In the genomic region with DNA sequence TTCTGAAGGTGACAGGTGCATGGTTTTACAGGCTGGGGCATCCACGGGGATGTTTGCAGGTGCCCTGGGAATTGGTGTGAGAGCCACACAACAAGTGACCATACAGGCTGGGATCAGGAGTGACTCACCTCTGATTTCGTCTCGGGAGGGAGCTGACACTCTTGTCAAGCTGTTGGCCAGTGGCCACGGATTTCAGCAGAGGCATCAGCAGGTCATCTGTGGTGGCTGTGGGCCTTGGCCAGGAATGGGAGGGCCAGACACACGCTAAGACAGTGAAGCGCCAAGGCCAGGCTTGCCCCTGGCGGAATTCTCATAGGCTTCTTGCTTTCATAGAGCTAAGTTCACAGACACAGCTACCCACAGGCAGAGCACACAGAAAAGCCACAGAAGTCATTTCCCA, we compare ENCODE assay signal across 18 cellular contexts.
DNase-seq lines count a peak whose midpoint lies in the region; TF ChIP-seq lines count a peak whose summit lies in the region.
"Had no signal": no experiment of that assay in that cellular context is flagged by ENCODE, and none has a peak within 500 bp of the region (broad histone marks: within the 10 kb centered on the region; RNA-seq: fewer than 3 reads in every experiment).

No MANE protein-coding gene starts in this region.

- no peak for TF ChIP-seq CTCF in mammary epithelial cell (conservative IDR thresholded peaks at IDR 0.05 in 1 of 2, IDR thresholded peaks at IDR 0.05 in 1 of 2; ENCODE audit: extremely low read depth in 1 of 2, insufficient read depth in 1 of 2, low read depth in 1 of 2, low read length in 2 of 2)

- intact Hi-C loops in mammary epithelial cell (cut with micrococcal nuclease): no loop called here

- WGBS in mammary epithelial cell (ENCODE audit: low coverage, missing lambda C conversion rate): 31% methylated on average over 4 of the region's 7 CpGs

- H3K27me3 ChIP-seq in mammary epithelial cell (ENCODE audit: insufficient read depth, low read length): no peaks in the 10 kb centered on the region

- no peak overlapping the region for H2AFZ ChIP-seq in mammary epithelial cell (ENCODE audit: low read depth, low read length)

- DNase-seq in ELR (ENCODE audit: low read depth) (peak; percentile 44), M059J (ENCODE audit: low read depth) (peak; percentile 96), mammary epithelial cell (peak; percentile 37), kidney tubule cell (ENCODE audit: low spot score) (peak; percentile 57), nucleus accumbens (lab: John Stamatoyannopoulos, UW) (no peak), DMS 273 treated with DMSO at 0.1 percent for 48 hours (lab: John Stamatoyannopoulos, UW) (no peak), kidney glomerular epithelial cell (lab: John Stamatoyannopoulos, UW) (no peak), NCI-H526 treated with DMSO at 0.1 percent for 48 hours (lab: John Stamatoyannopoulos, UW) (no peak)
- DNase-seq: activated CD4-positive, alpha-beta memory T cell treated with anti-CD3 and anti-CD28 coated beads for 36 hours; activated T-cell treated with anti-CD3 and anti-CD28 coated beads, Interleukin-2, amount 50 U/mL, for 72 hours; COR-L47; effector CD4-positive, alpha-beta T cell; GF-D8; head of caudate nucleus; NCI-H446; SIG-M5; T-helper 17 cell had no signal

- peaks cover 7% of the 10 kb centered on the region for H3K4me1 ChIP-seq in mammary epithelial cell (ENCODE audit: insufficient read depth, low read length)

- H3K36me3 ChIP-seq in mammary epithelial cell (ENCODE audit: insufficient read depth, low read length): no peaks in the 10 kb centered on the region
- H3K36me3 ChIP-seq: thoracic aorta had no signal

- dilution Hi-C loops in mammary epithelial cell (cut with HindIII; ENCODE audit: low sequenced_read_pairs): no loop called here

- in situ Hi-C loops in mammary epithelial cell (cut with MboI; ENCODE audit: low sequenced_read_pairs in 2 of 2): no loop called here

- H3K4me2 ChIP-seq in mammary epithelial cell (ENCODE audit: insufficient read depth, low read depth, low read length): peak overlapping the region; percentile 4

- no peak overlapping the region for H3K27ac ChIP-seq in mammary epithelial cell (ENCODE audit: insufficient read depth, low read depth, low read length)
- H3K27ac ChIP-seq: thoracic aorta had no signal

- H3K9me3 ChIP-seq in mammary epithelial cell (replicated peaks; ENCODE audit: insufficient read depth, low read length): no peaks in the 10 kb centered on the region
- H3K9me3 ChIP-seq: thoracic aorta had no signal

- H3K4me3 ChIP-seq in mammary epithelial cell (replicated peaks in 1 of 3; ENCODE audit: insufficient read depth in 1 of 3, low read depth in 2 of 3, low read length in 3 of 3): no peak overlapping the region
- H3K4me3 ChIP-seq: thoracic aorta had no signal

- CTCF ChIA-PET in mammary epithelial cell (lab: Charles Lee; ENCODE audit: low non-redundant PET): no interaction called here

- H3K9ac ChIP-seq in mammary epithelial cell (ENCODE audit: insufficient read depth, low read length): no peak overlapping the region

- no peaks in the 10 kb centered on the region for H4K20me1 ChIP-seq in mammary epithelial cell (ENCODE audit: insufficient read depth, low read length)

- BruUV-seq in mammary epithelial cell (replicated peaks; lab: Mats Ljungman, UMichigan): no TSS peak

- H3K79me2 ChIP-seq in mammary epithelial cell (ENCODE audit: insufficient read depth, low read length): no peaks in the 10 kb centered on the region

Comparison
In these comparisons a context has a peak if more than half of its experiments do, and no peak if none do; other contexts are left out.
1. DNase-seq: peak in ELR (single experiment), M059J (single experiment), mammary epithelial cell (single experiment) and kidney tubule cell (single experiment); none in nucleus accumbens (0 of 56), DMS 273 treated with DMSO at 0.1 percent for 48 hours (single experiment), kidney glomerular epithelial cell (single experiment) and NCI-H526 treated with DMSO at 0.1 percent for 48 hours (single experiment).